Comparison of ENCODE assay signal across 20 cellular contexts in the genomic region with DNA sequence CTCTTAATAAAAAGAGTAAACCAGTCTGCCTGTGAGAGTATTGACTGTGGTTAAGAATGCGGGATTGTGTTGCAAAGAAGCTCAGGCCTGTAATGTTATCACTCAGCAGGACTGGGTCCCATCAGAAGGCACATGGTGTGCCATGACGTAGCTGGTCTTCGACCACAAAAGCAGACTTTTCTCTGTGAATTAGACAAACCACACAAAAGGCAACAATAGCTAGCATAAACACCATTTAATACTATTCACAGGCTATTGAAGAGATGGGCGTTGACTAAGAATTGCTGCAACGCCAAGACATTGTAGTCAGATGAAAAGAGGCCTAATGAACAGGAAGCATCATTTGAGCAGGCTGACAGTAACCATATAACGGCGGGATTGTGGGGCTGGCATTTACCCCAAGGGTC.
DNase-seq lines count a peak whose midpoint lies in the region; ATAC-seq lines count a peak whose summit lies in the region.
"Had no signal": no experiment of that assay in that cellular context is flagged by ENCODE, and none has a peak within 500 bp of the region (broad histone marks: within the 10 kb centered on the region; RNA-seq: fewer than 3 reads in every experiment).

No MANE protein-coding gene starts in this region.

- intact Hi-C loops in posterior cingulate gyrus (cut with DNase I), result no loop called here

- no peak for ATAC-seq in HG02938 (IDR thresholded peaks at IDR 0.05; ENCODE audit: unreplicated experiment)
- ATAC-seq in HG03039 (IDR thresholded peaks at IDR 0.05; ENCODE audit: unreplicated experiment), result no peak
- ATAC-seq: naive thymus-derived CD4-positive, alpha-beta T cell; stimulated activated naive B cell treated with anti-CD40 and anti-IgM and Interleukin-4, amounts not matched to agents 10 μg/mL and 1 μg/mL and 100 μg/mL, for 72 hours had no signal

- peak; percentile 1 for DNase-seq in Jurkat, Clone E6-1 (ENCODE audit: low read depth, low spot score)
- peak; percentile 19 for DNase-seq in NCI-H774 (lab: John Stamatoyannopoulos, UW)
- DNase-seq in foreskin melanocyte, result peak; percentile 95
- DNase-seq in posterior cingulate gyrus, result peak in 6 of 10 donors; percentile 8 to 85 (median 34)
- DNase-seq in immature natural killer cell, result no peak
- no peak for DNase-seq in stimulated activated naive CD4-positive, alpha-beta T cell (lab: John Stamatoyannopoulos, UW)
- DNase-seq: activated CD4-positive, alpha-beta T cell treated with anti-CD3 and anti-CD28 coated beads for 4 hours; activated gamma-delta T cell; colonic mucosa; GDM1; Karpas-422; mammary epithelial cell; naive thymus-derived CD4-positive, alpha-beta T cell; NCI-H524 treated with DMSO at 0.1 percent for 48 hours; PC-9; stimulated activated naive B cell treated with anti-CD40 and anti-IgM and Interleukin-4, amounts not matched to agents 10 μg/mL and 1 μg/mL and 100 μg/mL, for 72 hours; trophoblast cell had no signal

- H3K36me3 Mint-ChIP-seq in immature natural killer cell, result no peaks in the 10 kb centered on the region
- H3K36me3 Mint-ChIP-seq: naive thymus-derived CD4-positive, alpha-beta T cell; stimulated activated naive B cell treated with anti-CD40 and anti-IgM and Interleukin-4, amounts not matched to agents 10 μg/mL and 1 μg/mL and 100 μg/mL, for 72 hours had no signal

- H3K4me3 Mint-ChIP-seq in immature natural killer cell, result no peak overlapping the region
- H3K4me3 Mint-ChIP-seq: B cell; naive thymus-derived CD4-positive, alpha-beta T cell; stimulated activated naive B cell treated with anti-CD40 and anti-IgM and Interleukin-4, amounts not matched to agents 10 μg/mL and 1 μg/mL and 100 μg/mL, for 72 hours had no signal

- peaks cover 4 to 7% (median 6%) of the 10 kb centered on the region in 3 donors for H3K27me3 Mint-ChIP-seq in immature natural killer cell (ENCODE audit: low read depth in 3 of 3)
- H3K27me3 Mint-ChIP-seq: stimulated activated naive B cell treated with anti-CD40 and anti-IgM and Interleukin-4, amounts not matched to agents 10 μg/mL and 1 μg/mL and 100 μg/mL, for 72 hours had no signal

- no peaks in the 10 kb centered on the region for H3K4me1 Mint-ChIP-seq in immature natural killer cell
- H3K4me1 Mint-ChIP-seq: B cell; naive thymus-derived CD4-positive, alpha-beta T cell; stimulated activated naive B cell treated with anti-CD40 and anti-IgM and Interleukin-4, amounts not matched to agents 10 μg/mL and 1 μg/mL and 100 μg/mL, for 72 hours had no signal

- H3K27ac Mint-ChIP-seq in immature natural killer cell, result no peak overlapping the region
- H3K27ac Mint-ChIP-seq: B cell; naive thymus-derived CD4-positive, alpha-beta T cell; stimulated activated naive B cell treated with anti-CD40 and anti-IgM and Interleukin-4, amounts not matched to agents 10 μg/mL and 1 μg/mL and 100 μg/mL, for 72 hours had no signal

- H3K4me3 ChIP-seq in Jurkat, Clone E6-1 (ENCODE audit: low read length), result no peak overlapping the region
- H3K4me3 ChIP-seq: colonic mucosa, PC-9 had no signal

- peaks cover 0 to 7% (median 3%) of the 10 kb centered on the region in 6 donors for H3K9me3 Mint-ChIP-seq in immature natural killer cell
- H3K9me3 Mint-ChIP-seq: stimulated activated naive B cell treated with anti-CD40 and anti-IgM and Interleukin-4, amounts not matched to agents 10 μg/mL and 1 μg/mL and 100 μg/mL, for 72 hours had no signal

Comparison
In these comparisons a context has a peak if more than half of its experiments do, and no peak if none do; other contexts are left out.
1. DNase-seq: peak in Jurkat, Clone E6-1 (single experiment), NCI-H774 (single experiment), foreskin melanocyte (single experiment) and posterior cingulate gyrus (6 of 10); none in immature natural killer cell (0 of 3) and stimulated activated naive CD4-positive, alpha-beta T cell (0 of 6).